Comparison of ENCODE assay signal across 1 cellular context in the genomic region with DNA sequence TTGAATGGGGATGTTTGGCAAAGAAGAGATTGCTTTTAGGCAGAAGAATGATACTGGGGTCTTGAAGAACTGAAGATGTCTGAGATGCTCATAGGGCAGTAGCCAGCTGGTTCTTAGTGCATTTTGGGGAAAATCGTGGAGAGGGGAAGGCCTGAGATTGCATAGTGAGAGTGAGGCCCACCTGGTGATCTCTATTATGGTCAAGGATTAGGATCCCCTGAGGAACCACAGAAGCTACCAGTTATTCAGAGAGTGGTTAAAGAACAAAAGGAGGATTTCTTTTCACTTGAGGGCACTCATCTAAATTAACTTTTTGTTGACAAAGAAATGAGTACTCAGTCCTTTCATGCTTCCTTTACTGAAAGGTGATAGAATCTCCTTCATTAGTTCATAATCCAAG.
TF ChIP-seq lines count a peak whose summit lies in the region.

No MANE protein-coding gene starts in this region.

TF ChIP-seq in H1, 55 proteins besides CTCF, POLR2A, EP300 and RAD21:
- TF ChIP-seq EZH2 (IDR thresholded peaks at IDR 0.05; ENCODE audit: low read depth, low read length, severe bottlenecking), result no peak
- TF ChIP-seq KDM4A (IDR thresholded peaks at IDR 0.05; ENCODE audit: low read depth, low read length, severe bottlenecking), result no peak
